21 cellular contexts compared by ENCODE assay signal in the genomic region with DNA sequence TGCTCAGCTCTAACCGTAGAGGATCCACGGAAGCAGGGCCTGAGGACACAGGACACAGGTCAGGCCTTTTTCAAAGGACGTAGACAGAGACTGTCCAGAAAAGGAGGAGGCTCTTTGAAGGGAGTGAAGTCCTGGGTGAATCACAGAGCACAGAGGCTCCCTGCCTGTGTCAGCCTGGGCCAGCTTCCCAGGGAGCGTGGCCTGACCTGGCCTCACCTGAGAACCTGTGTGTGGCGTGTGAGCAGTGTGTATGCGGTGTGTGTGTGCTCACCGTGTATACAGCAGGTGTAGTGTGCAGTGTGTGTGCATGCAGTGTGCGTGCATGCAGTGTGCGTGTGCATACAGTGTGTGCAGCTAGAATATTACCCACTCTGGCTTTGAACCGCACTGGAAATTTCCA. TPM values are rescaled to one million over a fixed set of nuclear protein-coding genes. Genes with fewer than 3 reads are reported as not detected.
DNase-seq lines count a peak whose midpoint lies in the region; ATAC-seq, FAIRE-seq and TF ChIP-seq lines count a peak whose summit lies in the region.
"Had no signal": no experiment of that assay in that cellular context is flagged by ENCODE, and none has a peak within 500 bp of the region (broad histone marks: within the 10 kb centered on the region; RNA-seq: fewer than 3 reads in every experiment).

No MANE protein-coding gene starts in this region.

- peak in 1 of 2 donors; percentile 53 for ATAC-seq in natural killer cell treated with Interleukin-12 subunit alpha and Interleukin-12 subunit beta and Interleukin-15 and Interleukin-18, amount 100 ng/mL, for 72 hours
- no peak for ATAC-seq in natural killer cell
- ATAC-seq in lower lobe of right lung: no peak
- no peak for ATAC-seq in gastroesophageal sphincter
- ATAC-seq: GM23338, HepG2 had no signal

- no peaks in the 10 kb centered on the region for H3K36me3 Mint-ChIP-seq in natural killer cell treated with Interleukin-12 subunit alpha and Interleukin-12 subunit beta and Interleukin-15 and Interleukin-18, amount 100 ng/mL, for 72 hours
- no peaks in the 10 kb centered on the region for H3K36me3 Mint-ChIP-seq in natural killer cell
- H3K36me3 Mint-ChIP-seq: IgD-negative memory B cell had no signal

- FAIRE-seq in bronchial epithelial cell (lab: Jason Lieb, UNC): peak; percentile 90
- FAIRE-seq: D721Med, GM12892, GM18507, HepG2 had no signal

- H3K9me3 Mint-ChIP-seq in natural killer cell treated with Interleukin-12 subunit alpha and Interleukin-12 subunit beta and Interleukin-15 and Interleukin-18, amount 100 ng/mL, for 72 hours: no peaks in the 10 kb centered on the region
- H3K9me3 Mint-ChIP-seq in natural killer cell: no peaks in the 10 kb centered on the region
- H3K9me3 Mint-ChIP-seq: CD4-positive, alpha-beta T cell; GM23338 had no signal

- no peaks in the 10 kb centered on the region for H3K27me3 ChIP-seq in bronchial epithelial cell (ENCODE audit: control insufficient read depth, insufficient read depth, low read length)
- H3K27me3 ChIP-seq in lower lobe of right lung (ENCODE audit: low read depth): no peaks in the 10 kb centered on the region
- no peaks in the 10 kb centered on the region for H3K27me3 ChIP-seq in thyroid gland
- H3K27me3 ChIP-seq in gastroesophageal sphincter: peaks cover 14% of the 10 kb centered on the region
- H3K27me3 ChIP-seq in breast epithelium: no peaks in the 10 kb centered on the region
- H3K27me3 ChIP-seq: BE2C had no signal

- H3K27me3 Mint-ChIP-seq in natural killer cell treated with Interleukin-12 subunit alpha and Interleukin-12 subunit beta and Interleukin-15 and Interleukin-18, amount 100 ng/mL, for 72 hours: no peaks in the 10 kb centered on the region
- H3K27me3 Mint-ChIP-seq in natural killer cell (ENCODE audit: low read depth in 2 of 2): no peaks in the 10 kb centered on the region
- H3K27me3 Mint-ChIP-seq: CD4-positive, alpha-beta T cell had no signal

- H3K27ac ChIP-seq in lower lobe of right lung (peak overlapping the region; percentile 24), thyroid gland (no peak overlapping the region), gastroesophageal sphincter (no peak overlapping the region), breast epithelium (no peak overlapping the region)

- no peak for TF ChIP-seq EP300 in gastroesophageal sphincter (IDR thresholded peaks at IDR 0.05)

- H3K4me3 ChIP-seq in bronchial epithelial cell (ENCODE audit: low read depth, low read length): no peak overlapping the region
- no peak overlapping the region for H3K4me3 ChIP-seq in lower lobe of right lung
- H3K4me3 ChIP-seq in thyroid gland (replicated peaks in 1 of 3): no peak overlapping the region
- H3K4me3 ChIP-seq in gastroesophageal sphincter: no peak overlapping the region
- H3K4me3 ChIP-seq in breast epithelium: no peak overlapping the region
- H3K4me3 ChIP-seq: GM23338 had no signal

- WGBS in thyroid gland, 2 donors: 95% methylated on average over 8 of the region's 10 CpGs
- 98 to 100% methylated on average over 3 to 7 of the region's 10 CpGs for WGBS in gastroesophageal sphincter (ENCODE audit: low coverage in 1 of 2), 2 donors

- H3K4me3 Mint-ChIP-seq in natural killer cell treated with Interleukin-12 subunit alpha and Interleukin-12 subunit beta and Interleukin-15 and Interleukin-18, amount 100 ng/mL, for 72 hours: no peak overlapping the region
- no peak overlapping the region for H3K4me3 Mint-ChIP-seq in natural killer cell
- H3K4me3 Mint-ChIP-seq: CD4-positive, alpha-beta T cell; GM23338 had no signal

- H3K4me1 ChIP-seq in lower lobe of right lung (peaks cover 44% of the 10 kb centered on the region), thyroid gland (no peaks in the 10 kb centered on the region), gastroesophageal sphincter (peaks cover 0 to 14% (median 13%) of the 10 kb centered on the region in 3 donors), breast epithelium (no peaks in the 10 kb centered on the region)
- H3K4me1 ChIP-seq: BE2C, Caco-2 had no signal

- H3K36me3 ChIP-seq in bronchial epithelial cell (ENCODE audit: control insufficient read depth, insufficient read depth, low read length) (no peaks in the 10 kb centered on the region), lower lobe of right lung (no peaks in the 10 kb centered on the region), thyroid gland (no peaks in the 10 kb centered on the region), gastroesophageal sphincter (no peaks in the 10 kb centered on the region), breast epithelium (no peaks in the 10 kb centered on the region)
- H3K36me3 ChIP-seq: BE2C had no signal

- peak; percentile 53 for DNase-seq in natural killer cell treated with Interleukin-12 subunit alpha and Interleukin-12 subunit beta and Interleukin-15 and Interleukin-18, amount 100 ng/mL, for 72 hours (ENCODE audit: low spot score)
- DNase-seq in natural killer cell (no peak), bronchial epithelial cell (ENCODE audit: low read depth) (no peak), lower lobe of right lung (no peak), thyroid gland (no peak), breast epithelium (ENCODE audit: low spot score in 2 of 2) (no peak)
- no peak for DNase-seq in activated CD4-positive, alpha-beta T cell treated with anti-CD3 and anti-CD28 coated beads for 48 hours
- DNase-seq: 8988T; BE2C; Caco-2; CD4-positive, alpha-beta T cell; GDM1; H7 had no signal

- H3K27ac Mint-ChIP-seq in natural killer cell treated with Interleukin-12 subunit alpha and Interleukin-12 subunit beta and Interleukin-15 and Interleukin-18, amount 100 ng/mL, for 72 hours: no peak overlapping the region
- H3K27ac Mint-ChIP-seq in natural killer cell: no peak overlapping the region
- H3K27ac Mint-ChIP-seq: CD4-positive, alpha-beta T cell; GM23338 had no signal

- intact Hi-C loops in natural killer cell (cut with micrococcal nuclease): no loop called here
- intact Hi-C loops in lower lobe of right lung (cut with DNase I): no loop called here
- intact Hi-C loops in thyroid gland (cut with DNase I): no loop called here
- intact Hi-C loops in breast epithelium (cut with DNase I; ENCODE audit: low total_unique reads): no loop called here

- TF ChIP-seq CTCF in natural killer cell (IDR thresholded peaks at IDR 0.05): no peak
- no peak for TF ChIP-seq CTCF in bronchial epithelial cell (IDR thresholded peaks at IDR 0.05; ENCODE audit: insufficient read depth, low read length, severe bottlenecking)
- TF ChIP-seq CTCF in lower lobe of right lung (IDR thresholded peaks at IDR 0.05): no peak
- TF ChIP-seq CTCF in thyroid gland (IDR thresholded peaks at IDR 0.05): no peak
- no peak for TF ChIP-seq CTCF in gastroesophageal sphincter (IDR thresholded peaks at IDR 0.05)
- no peak for TF ChIP-seq CTCF in breast epithelium (IDR thresholded peaks at IDR 0.05)

- no peak for TF ChIP-seq POLR2A in thyroid gland (IDR thresholded peaks at IDR 0.05)
- TF ChIP-seq POLR2A in gastroesophageal sphincter (IDR thresholded peaks at IDR 0.05): no peak
- no peak for TF ChIP-seq POLR2A in breast epithelium (IDR thresholded peaks at IDR 0.05)

- H3K4me1 Mint-ChIP-seq in natural killer cell treated with Interleukin-12 subunit alpha and Interleukin-12 subunit beta and Interleukin-15 and Interleukin-18, amount 100 ng/mL, for 72 hours (ENCODE audit: low read depth in 2 of 2): peaks cover 26 to 33% of the 10 kb centered on the region in 2 donors
- H3K4me1 Mint-ChIP-seq in natural killer cell: peaks cover 34 to 49% of the 10 kb centered on the region in 2 donors
- H3K4me1 Mint-ChIP-seq: GM23338 had no signal

- H3K9me3 ChIP-seq in lower lobe of right lung (no peaks in the 10 kb centered on the region), thyroid gland (no peaks in the 10 kb centered on the region), gastroesophageal sphincter (no peaks in the 10 kb centered on the region), breast epithelium (no peaks in the 10 kb centered on the region)
- H3K9me3 ChIP-seq: BE2C, Caco-2 had no signal

RNA-seq across cellular contexts. Expression of gene FNDC1, which starts 56.0 kb away (rescaled TPM):
- total RNA-seq in natural killer cell treated with Interleukin-12 subunit alpha and Interleukin-12 subunit beta and Interleukin-15 and Interleukin-18, amount 100 ng/mL, for 72 hours: not detected
- total RNA-seq in natural killer cell (not detected), bronchial epithelial cell (not detected in 2 replicates), lower lobe of right lung (0.44 TPM), thyroid gland (10 to 100 TPM; 13.6 to 23.2 (median 15.1) TPM), gastroesophageal sphincter (1 to 10 TPM in 2 of 4 donors, under 1 TPM in 2; 0.27 to 9.9 (median 1.5) TPM), breast epithelium (10 to 100 TPM in 1 of 3 donors, under 1 TPM in 2; 0.15 to 10.1 (median 0.33) TPM)
- total RNA-seq: A673; Caco-2; CD4-positive, alpha-beta T cell; H7; HepG2 had no signal
